Comparison of ENCODE assay signal across 1 cellular context in genomic region chr10:32331606-32332005, GRCh38.
TF ChIP-seq lines count a peak whose summit lies in the region.

No MANE protein-coding gene starts in this region.

TF ChIP-seq in GM23338, 12 proteins besides CTCF, POLR2A, EP300 and RAD21 (continued from another document):
- TF ChIP-seq REST (IDR thresholded peaks at IDR 0.05; ENCODE audit: unreplicated experiment) = no peak
- TF ChIP-seq EZH2phosphoT487 (IDR thresholded peaks at IDR 0.05; ENCODE audit: unreplicated experiment) = no peak
- no peak for TF ChIP-seq ZNF114 (CRISPR knock-in tag; IDR thresholded peaks at IDR 0.05)
